Comparison of ENCODE assay signal across 22 cellular contexts in genomic region chr3:81740731-81741130, GRCh38. TPM values are rescaled to one million over a fixed set of nuclear protein-coding genes. Genes with fewer than 3 reads are reported as not detected.
A peak's percentile ranks its signal among the peaks of the same experiment; 100 is the strongest.
DNase-seq lines count a peak whose midpoint lies in the region; ATAC-seq, FAIRE-seq and TF ChIP-seq lines count a peak whose summit lies in the region.
"Had no signal": no experiment of that assay in that cellular context is flagged by ENCODE, and none has a peak within 500 bp of the region (broad histone marks: within the 10 kb centered on the region; RNA-seq: fewer than 3 reads in every experiment).

No MANE protein-coding gene starts in this region.

- ATAC-seq in HG02885 (IDR thresholded peaks at IDR 0.05; ENCODE audit: poor library complexity, unreplicated experiment): peak; percentile 55
- no peak for ATAC-seq in naive thymus-derived CD8-positive, alpha-beta T cell
- ATAC-seq: activated T-helper 17 cell treated with anti-CD3 and anti-CD28 coated beads, Interleukin-2, amount 50 U/mL, for 72 hours; esophagus mucosa; left ventricle myocardium superior; stimulated activated effector memory CD8-positive, alpha-beta T cell treated with anti-CD3 and anti-CD28 coated beads, Interleukin-12 subunit alpha, Interleukin-12 subunit beta, amount 100 ng/mL, for 72 hours had no signal

- H3K4me1 Mint-ChIP-seq in naive thymus-derived CD8-positive, alpha-beta T cell: peaks cover 0 to 3% (median 1%) of the 10 kb centered on the region in 4 donors

- H3K9me3 ChIP-seq in smooth muscle cell (replicated peaks; ENCODE audit: low read depth) (no peaks in the 10 kb centered on the region), tibial nerve (no peaks in the 10 kb centered on the region)
- H3K9me3 ChIP-seq: neutrophil, thoracic aorta had no signal

- POLR2A ChIA-PET in naive thymus-derived CD8-positive, alpha-beta T cell (lab: Charles Lee): no interaction called here

- TF ChIP-seq POLR2A in tibial nerve (IDR thresholded peaks at IDR 0.05): no peak

- H3K27ac ChIP-seq in coronary artery (peak overlapping the region; percentile 67 to 83), smooth muscle cell (ENCODE audit: low read depth) (peak overlapping the region; percentile 96), tibial nerve (peak overlapping the region in 1 of 4 donors; percentile 50)
- H3K27ac ChIP-seq: neutrophil, RWPE1 had no signal

- DNase-seq in GM19239 (ENCODE audit: insufficient read length, low spot score): no peak
- no peak for DNase-seq in coronary artery (ENCODE audit: low spot score)
- no peak for DNase-seq in smooth muscle cell (lab: John Stamatoyannopoulos, UW; ENCODE audit: unreplicated experiment)
- no peak for DNase-seq in tibial nerve (ENCODE audit: low spot score in 2 of 2)
- no peak for DNase-seq in T-helper 2 cell
- DNase-seq in naive thymus-derived CD8-positive, alpha-beta T cell: no peak
- DNase-seq: activated CD4-positive, alpha-beta T cell treated with anti-CD3 and anti-CD28 coated beads for 48 hours; COR-L47; left ventricle myocardium superior; MV-4-11; NCI-H510A treated with DMSO at 0.1 percent for 48 hours; T-helper 1 cell had no signal

- TF ChIP-seq CTCF in coronary artery (IDR thresholded peaks at IDR 0.05) (no peak), smooth muscle cell (IDR thresholded peaks at IDR 0.05; ENCODE audit: borderline replicate concordance, insufficient read depth, poor library complexity, severe bottlenecking) (no peak), tibial nerve (IDR thresholded peaks at IDR 0.05) (no peak)

- H2AFZ ChIP-seq in smooth muscle cell (ENCODE audit: low read depth): no peak overlapping the region

- H3K4me2 ChIP-seq in smooth muscle cell: peak overlapping the region; percentile 69

- peaks cover 24% of the 10 kb centered on the region for H3K4me1 ChIP-seq in smooth muscle cell (ENCODE audit: low read depth)
- H3K4me1 ChIP-seq in tibial nerve: peaks cover 0 to 46% (median 18%) of the 10 kb centered on the region in 4 donors

- H3K36me3 ChIP-seq in smooth muscle cell (ENCODE audit: low read depth) (no peaks in the 10 kb centered on the region), tibial nerve (no peaks in the 10 kb centered on the region)
- H3K36me3 ChIP-seq: neutrophil, thoracic aorta had no signal

- TF ChIP-seq EP300 in tibial nerve (IDR thresholded peaks at IDR 0.05): no peak

- H3K4me3 ChIP-seq in coronary artery (no peak overlapping the region), smooth muscle cell (no peak overlapping the region), tibial nerve (no peak overlapping the region)
- H3K4me3 ChIP-seq: thoracic aorta had no signal

- H3K9me3 Mint-ChIP-seq in naive thymus-derived CD8-positive, alpha-beta T cell: peaks cover 0 to 4% (median 0%) of the 10 kb centered on the region in 9 donors
- H3K9me3 Mint-ChIP-seq: activated T-helper 17 cell treated with anti-CD3 and anti-CD28 coated beads, Interleukin-2, amount 50 U/mL, for 72 hours; stimulated activated effector memory CD8-positive, alpha-beta T cell treated with anti-CD3 and anti-CD28 coated beads, Interleukin-12 subunit alpha, Interleukin-12 subunit beta, amount 100 ng/mL, for 72 hours had no signal

- peaks cover 37% of the 10 kb centered on the region for H3K79me2 ChIP-seq in smooth muscle cell (ENCODE audit: low read depth)

- FAIRE-seq in GM19239 (lab: Jason Lieb, UNC): peak; percentile 73
- FAIRE-seq: bronchial epithelial cell, H54 had no signal

- peaks cover 5% of the 10 kb centered on the region for H4K20me1 ChIP-seq in smooth muscle cell (ENCODE audit: low read depth)

- peaks cover 2 to 13% (median 6%) of the 10 kb centered on the region in 3 donors for H3K36me3 Mint-ChIP-seq in naive thymus-derived CD8-positive, alpha-beta T cell

- H3K27ac Mint-ChIP-seq in naive thymus-derived CD8-positive, alpha-beta T cell: no peak overlapping the region
- H3K27ac Mint-ChIP-seq: activated T-helper 17 cell treated with anti-CD3 and anti-CD28 coated beads, Interleukin-2, amount 50 U/mL, for 72 hours; B cell; stimulated activated effector memory CD8-positive, alpha-beta T cell treated with anti-CD3 and anti-CD28 coated beads, Interleukin-12 subunit alpha, Interleukin-12 subunit beta, amount 100 ng/mL, for 72 hours had no signal

- no peaks in the 10 kb centered on the region for H3K27me3 Mint-ChIP-seq in naive thymus-derived CD8-positive, alpha-beta T cell
- H3K27me3 Mint-ChIP-seq: activated T-helper 17 cell treated with anti-CD3 and anti-CD28 coated beads, Interleukin-2, amount 50 U/mL, for 72 hours; B cell had no signal

- peaks cover 28% of the 10 kb centered on the region for H3F3A ChIP-seq in smooth muscle cell (ENCODE audit: low read depth)

- WGBS in smooth muscle cell (ENCODE audit: low lambda C conversion rate): 76% methylated on average over 1 of the region's 1 CpG
- 42 to 53% methylated on average over 1 of the region's 1 CpG for WGBS in tibial nerve, 2 donors

- peak overlapping the region; percentile 45 for H3K9ac ChIP-seq in smooth muscle cell (ENCODE audit: low read depth)

- H3K27me3 ChIP-seq in smooth muscle cell (ENCODE audit: low read depth) (no peaks in the 10 kb centered on the region), tibial nerve (no peaks in the 10 kb centered on the region)
- H3K27me3 ChIP-seq: neutrophil had no signal

- H3K4me3 Mint-ChIP-seq in naive thymus-derived CD8-positive, alpha-beta T cell: no peak overlapping the region
- H3K4me3 Mint-ChIP-seq: activated T-helper 17 cell treated with anti-CD3 and anti-CD28 coated beads, Interleukin-2, amount 50 U/mL, for 72 hours; B cell; stimulated activated effector memory CD8-positive, alpha-beta T cell treated with anti-CD3 and anti-CD28 coated beads, Interleukin-12 subunit alpha, Interleukin-12 subunit beta, amount 100 ng/mL, for 72 hours had no signal

RNA-seq across cellular contexts. Expression of gene GBE1, which starts 20.7 kb away (rescaled TPM):
- total RNA-seq in smooth muscle cell: 50.8 and 52.4 TPM in 2 replicates
- 23.4 and 36.2 TPM in 2 replicates for polyA plus RNA-seq in smooth muscle cell
- total RNA-seq in tibial nerve: 10 to 100 TPM; 25.8 to 34.5 (median 31.3) TPM
- total RNA-seq in naive thymus-derived CD8-positive, alpha-beta T cell: 1 to 10 TPM; 8.9 to 9.0 TPM
- polyA plus RNA-seq in naive thymus-derived CD8-positive, alpha-beta T cell: 10 to 100 TPM in 1 of 3 donors, 1 to 10 TPM in 2; 9.8 to 10.4 (median 10.0) TPM
